25 cellular contexts compared by ENCODE assay signal in genomic region chr5:127297348-127298035, GRCh38. TPM values are rescaled to one million over a fixed set of nuclear protein-coding genes. Genes with fewer than 3 reads are reported as not detected.
"Had no signal": no experiment of that assay in that cellular context is flagged by ENCODE, and none has a peak within 500 bp of the region (broad histone marks: within the 10 kb centered on the region; RNA-seq: fewer than 3 reads in every experiment).

No MANE protein-coding gene starts in this region.

- ATAC-seq: activated CD4-positive, alpha-beta T cell treated with anti-CD3 and anti-CD28 coated beads for 36 hours; activated CD8-positive, alpha-beta memory T cell treated with anti-CD3 and anti-CD28 coated beads, Interleukin-2, amount 10 ng/mL, durations not matched to agents 7 days and 5 days; body of pancreas; esophagus mucosa; gastrocnemius medialis; heart right ventricle; left ventricle myocardium superior; natural killer cell; pancreas; sciatic nerve had no signal

- H3K9me3 ChIP-seq: body of pancreas, gastrocnemius medialis, heart right ventricle, neutrophil, pancreas, stomach, thyroid gland had no signal

- H3K27ac ChIP-seq: body of pancreas, gastrocnemius medialis, heart right ventricle, neutrophil, pancreas, stomach, thyroid gland, WERI-Rb-1 had no signal

- H3K4me1 Mint-ChIP-seq: activated CD4-positive, alpha-beta memory T cell treated with anti-CD3 and anti-CD28 coated beads, Interleukin-2, amount 10 ng/mL, durations not matched to agents 7 days and 5 days; activated CD4-positive, alpha-beta T cell treated with anti-CD3 and anti-CD28 coated beads for 36 hours; activated CD8-positive, alpha-beta memory T cell treated with anti-CD3 and anti-CD28 coated beads, Interleukin-2, amount 10 ng/mL, durations not matched to agents 7 days and 5 days; activated naive CD8-positive, alpha-beta T cell treated with anti-CD3 and anti-CD28 coated beads, Interleukin-2, amount 10 ng/mL, durations not matched to agents 7 days and 5 days; central memory CD8-positive, alpha-beta T cell; memory B cell; natural killer cell had no signal

- H3K27ac Mint-ChIP-seq: activated CD4-positive, alpha-beta memory T cell treated with anti-CD3 and anti-CD28 coated beads, Interleukin-2, amount 10 ng/mL, durations not matched to agents 7 days and 5 days; activated CD4-positive, alpha-beta T cell treated with anti-CD3 and anti-CD28 coated beads for 36 hours; activated CD8-positive, alpha-beta memory T cell treated with anti-CD3 and anti-CD28 coated beads, Interleukin-2, amount 10 ng/mL, durations not matched to agents 7 days and 5 days; activated naive CD8-positive, alpha-beta T cell treated with anti-CD3 and anti-CD28 coated beads, Interleukin-2, amount 10 ng/mL, durations not matched to agents 7 days and 5 days; memory B cell; natural killer cell had no signal

- H3K36me3 Mint-ChIP-seq: activated CD8-positive, alpha-beta memory T cell treated with anti-CD3 and anti-CD28 coated beads, Interleukin-2, amount 10 ng/mL, durations not matched to agents 7 days and 5 days; activated naive CD8-positive, alpha-beta T cell treated with anti-CD3 and anti-CD28 coated beads, Interleukin-2, amount 10 ng/mL, durations not matched to agents 7 days and 5 days; memory B cell; natural killer cell had no signal

- H3K4me2 ChIP-seq: smooth muscle cell had no signal

- H3K4me3 ChIP-seq: body of pancreas, gastrocnemius medialis, heart right ventricle, pancreas, smooth muscle cell, stomach, thyroid gland had no signal

- DNase-seq: activated CD4-positive, alpha-beta memory T cell treated with anti-CD3 and anti-CD28 coated beads, Interleukin-2, amount 10 ng/mL, durations not matched to agents 7 days and 5 days; activated CD4-positive, alpha-beta T cell treated with anti-CD3 and anti-CD28 coated beads for 36 hours; activated CD8-positive, alpha-beta memory T cell treated with anti-CD3 and anti-CD28 coated beads, Interleukin-2, amount 10 ng/mL, durations not matched to agents 7 days and 5 days; activated naive CD4-positive, alpha-beta T cell treated with Interleukin-2 at 50 U/mL for 16 hours; activated naive CD8-positive, alpha-beta T cell treated with anti-CD3 and anti-CD28 coated beads, Interleukin-2, amount 10 ng/mL, durations not matched to agents 7 days and 5 days; body of pancreas; cortex of kidney; effector CD4-positive, alpha-beta T cell; gastrocnemius medialis; heart right ventricle; left ventricle myocardium superior; natural killer cell; pancreas; stimulated activated CD4-positive, alpha-beta T cell treated with anti-CD3 and anti-CD28 coated beads, Interleukin-4, amount 100 ng/mL, for 1 hour; stomach; SW 1271; T-helper 2 cell; WERI-Rb-1 had no signal

- H3K36me3 ChIP-seq: gastrocnemius medialis, heart right ventricle, neutrophil, pancreas, stomach, thyroid gland, WERI-Rb-1 had no signal

- H3K4me3 Mint-ChIP-seq: activated CD4-positive, alpha-beta memory T cell treated with anti-CD3 and anti-CD28 coated beads, Interleukin-2, amount 10 ng/mL, durations not matched to agents 7 days and 5 days; activated CD4-positive, alpha-beta T cell treated with anti-CD3 and anti-CD28 coated beads for 36 hours; activated CD8-positive, alpha-beta memory T cell treated with anti-CD3 and anti-CD28 coated beads, Interleukin-2, amount 10 ng/mL, durations not matched to agents 7 days and 5 days; activated naive CD8-positive, alpha-beta T cell treated with anti-CD3 and anti-CD28 coated beads, Interleukin-2, amount 10 ng/mL, durations not matched to agents 7 days and 5 days; central memory CD8-positive, alpha-beta T cell; memory B cell; natural killer cell had no signal

- H3K4me1 ChIP-seq: body of pancreas, gastrocnemius medialis, heart right ventricle, pancreas, stomach had no signal

- H3K9me3 Mint-ChIP-seq: activated CD4-positive, alpha-beta memory T cell treated with anti-CD3 and anti-CD28 coated beads, Interleukin-2, amount 10 ng/mL, durations not matched to agents 7 days and 5 days; activated naive CD8-positive, alpha-beta T cell treated with anti-CD3 and anti-CD28 coated beads, Interleukin-2, amount 10 ng/mL, durations not matched to agents 7 days and 5 days; central memory CD8-positive, alpha-beta T cell; memory B cell; natural killer cell had no signal

- H3K27me3 ChIP-seq: body of pancreas, gastrocnemius medialis, pancreas, thyroid gland had no signal

RNA-seq across cellular contexts. Expression of gene MEGF10, which starts 6.9 kb away (rescaled TPM):
- total RNA-seq: activated CD4-positive, alpha-beta memory T cell treated with anti-CD3 and anti-CD28 coated beads, Interleukin-2, amount 10 ng/mL, durations not matched to agents 7 days and 5 days; activated CD4-positive, alpha-beta T cell treated with anti-CD3 and anti-CD28 coated beads for 36 hours; activated CD8-positive, alpha-beta memory T cell treated with anti-CD3 and anti-CD28 coated beads, Interleukin-2, amount 10 ng/mL, durations not matched to agents 7 days and 5 days; activated naive CD8-positive, alpha-beta T cell treated with anti-CD3 and anti-CD28 coated beads, Interleukin-2, amount 10 ng/mL, durations not matched to agents 7 days and 5 days had no signal
